ENCODE assay signal across 8 cellular contexts in genomic region chr19:41531438-41532311, GRCh38. TPM values are rescaled to one million over a fixed set of nuclear protein-coding genes. Genes with fewer than 3 reads are reported as not detected.
DNase-seq lines count a peak whose midpoint lies in the region; ATAC-seq, FAIRE-seq and TF ChIP-seq lines count a peak whose summit lies in the region.

No MANE protein-coding gene starts in this region.

- DNase-seq in GM18507 (ENCODE audit: extremely low spot score, insufficient read length, low read depth) (no peak), H1 (ENCODE audit: low read depth in 1 of 2, low spot score in 2 of 2) (no peak), osteoblast (ENCODE audit: insufficient read length, low spot score, missing footprints) (peak; percentile 52), tibial artery (peak; percentile 74 to 76), NCI-H1694 treated with DMSO at 0.1 percent for 48 hours (lab: John Stamatoyannopoulos, UW) (no peak)
- peak; percentile 86 for DNase-seq in activated CD4-positive, alpha-beta memory T cell treated with anti-CD3 and anti-CD28 coated beads, Interleukin-2, amount 10 ng/mL, durations not matched to agents 7 days and 5 days

- no peak overlapping the region for H3K14ac ChIP-seq in H1 (ENCODE audit: insufficient read length)

- H3K4me1 Mint-ChIP-seq in activated CD4-positive, alpha-beta memory T cell treated with anti-CD3 and anti-CD28 coated beads, Interleukin-2, amount 10 ng/mL, durations not matched to agents 7 days and 5 days, result peaks cover 69% of the 10 kb centered on the region

- H3K27ac Mint-ChIP-seq in activated CD4-positive, alpha-beta memory T cell treated with anti-CD3 and anti-CD28 coated beads, Interleukin-2, amount 10 ng/mL, durations not matched to agents 7 days and 5 days, result peak overlapping the region; percentile 71

- H3K36me3 ChIP-seq in Loucy (ENCODE audit: insufficient read depth, low read length) (no peaks in the 10 kb centered on the region), H1 (ENCODE audit: control insufficient read depth in 2 of 4, insufficient read depth in 4 of 4, low read length in 3 of 4) (no peaks in the 10 kb centered on the region), osteoblast (ENCODE audit: insufficient read depth, low read length) (no peaks in the 10 kb centered on the region), tibial artery (no peaks in the 10 kb centered on the region)

- H3K4ac ChIP-seq in H1 (replicated peaks; ENCODE audit: insufficient read length, low read depth, low read length), result no peak overlapping the region

- peak overlapping the region; percentile 68 for H3K4me3 Mint-ChIP-seq in activated CD4-positive, alpha-beta memory T cell treated with anti-CD3 and anti-CD28 coated beads, Interleukin-2, amount 10 ng/mL, durations not matched to agents 7 days and 5 days

- peaks cover 27% of the 10 kb centered on the region for H3K9me3 Mint-ChIP-seq in activated CD4-positive, alpha-beta memory T cell treated with anti-CD3 and anti-CD28 coated beads, Interleukin-2, amount 10 ng/mL, durations not matched to agents 7 days and 5 days

- no peak overlapping the region for H4K8ac ChIP-seq in H1 (ENCODE audit: extremely low read depth, insufficient read depth, low read length)

- intact Hi-C loops in tibial artery (cut with DNase I; ENCODE audit: low total_unique reads), result no loop called here

- H3K9ac ChIP-seq in Loucy (ENCODE audit: low read depth, low read length, poor library complexity, severe bottlenecking) (peak overlapping the region; percentile 60), H1 (replicated peaks in 1 of 4; ENCODE audit: extremely low read depth in 1 of 4, low read depth in 3 of 4, low read length in 3 of 4) (no peak overlapping the region)

- no peak overlapping the region for H2AK5ac ChIP-seq in H1 (ENCODE audit: low read depth, low read length)

- H3K9me3 ChIP-seq in Loucy (ENCODE audit: insufficient read depth, low read depth, low read length), result no peaks in the 10 kb centered on the region
- peaks cover 5 to 34% of the 10 kb centered on the region in 2 experiments for H3K9me3 ChIP-seq in H1 (ENCODE audit: insufficient read depth in 2 of 2, low read depth in 1 of 2, low read length in 1 of 2)
- H3K9me3 ChIP-seq in osteoblast (ENCODE audit: low read depth, low read length), result no peaks in the 10 kb centered on the region
- no peaks in the 10 kb centered on the region for H3K9me3 ChIP-seq in tibial artery

- CTCF ChIA-PET in activated CD4-positive, alpha-beta memory T cell treated with anti-CD3 and anti-CD28 coated beads, Interleukin-2, amount 10 ng/mL, durations not matched to agents 7 days and 5 days (lab: Charles Lee), result interaction anchor here (0.7 to 7.7 kb wide), 19 partner anchors 8 to 167 kb away, joined by 3 to 52 read pairs (median 5); partner anchors contain the start of genes B9D2, CEACAM21 and DMAC2
- CTCF ChIA-PET in H1 (lab: Charles Lee; ENCODE audit: partially characterized antibody), result interaction anchor here (0.8 to 2.6 kb wide), 3 partner anchors 32 to 84 kb away, joined by 3 to 7 read pairs (median 7); no protein-coding TSS in a partner anchor

- H3K27me3 ChIP-seq in Loucy (ENCODE audit: insufficient read depth, low read length, poor library complexity, severe bottlenecking) (peaks cover 29% of the 10 kb centered on the region), H1 (replicated peaks in 1 of 4; ENCODE audit: control insufficient read depth in 3 of 4, extremely low read depth in 1 of 4, insufficient read depth in 3 of 4, low read length in 3 of 4) (no peaks in the 10 kb centered on the region; a peak in 1 of 7 replicates), osteoblast (ENCODE audit: insufficient read depth, low read length) (peaks cover 12% of the 10 kb centered on the region), tibial artery (no peaks in the 10 kb centered on the region)

- no peak overlapping the region for H2BK5ac ChIP-seq in H1 (ENCODE audit: low read depth, low read length)

- peak overlapping the region; percentile 75; the same call in 1 of the 2 replicates for H3K18ac ChIP-seq in H1 (ENCODE audit: extremely low read depth, low read length)

- H3K79me1 ChIP-seq in H1 (ENCODE audit: low read depth, low read length), result no peaks in the 10 kb centered on the region

- TF ChIP-seq RAD21 in H1 (IDR thresholded peaks at IDR 0.05 in 1 of 2, conservative IDR thresholded peaks at IDR 0.05 in 1 of 2; ENCODE audit: low read depth in 2 of 2, low read length in 2 of 2), result no peak

- no peaks in the 10 kb centered on the region for H3F3A ChIP-seq in Loucy (ENCODE audit: low read depth)

- no peak overlapping the region for H3K23ac ChIP-seq in H1 (ENCODE audit: insufficient read length)

- H2BK120ac ChIP-seq in H1 (replicated peaks; ENCODE audit: low read depth, low read length), result no peak overlapping the region

- H3K9me2 ChIP-seq in Loucy (replicated peaks; ENCODE audit: low read depth, low read length), result no peaks in the 10 kb centered on the region

- no peak for TF ChIP-seq POLR2A in H1 (IDR thresholded peaks at IDR 0.05; ENCODE audit: control extremely low read depth in 1 of 2, low read depth in 2 of 2, low read length in 2 of 2)

- no peak overlapping the region for H4K5ac ChIP-seq in H1 (ENCODE audit: insufficient read length, low read depth, low read length)

- H3K4me3 ChIP-seq in Loucy (ENCODE audit: low read length, poor library complexity, severe bottlenecking) (peak overlapping the region; percentile 72), H1 (ENCODE audit: extremely low read depth in 1 of 4, insufficient read depth in 2 of 4, low read depth in 3 of 4, low read length in 4 of 4) (no peak overlapping the region), osteoblast (ENCODE audit: insufficient read depth, low read length) (peak overlapping the region; percentile 50), tibial artery (no peak overlapping the region)

- H3K27ac ChIP-seq in H1 (ENCODE audit: low read depth, low read length), result no peak overlapping the region
- no peak overlapping the region for H3K27ac ChIP-seq in osteoblast (ENCODE audit: low read depth, low read length)
- peak overlapping the region in 1 of 2 donors; percentile 13 for H3K27ac ChIP-seq in tibial artery

- TF ChIP-seq EP300 in H1 (IDR thresholded peaks at IDR 0.05; ENCODE audit: borderline replicate concordance in 1 of 2, low read depth in 2 of 2, low read length in 2 of 2), result no peak

- H2BK12ac ChIP-seq in H1 (ENCODE audit: low read depth, low read length), result no peak overlapping the region

- no peak overlapping the region for H4K91ac ChIP-seq in H1 (replicated peaks; ENCODE audit: insufficient read length, low read length)

- H3K36me3 Mint-ChIP-seq in activated CD4-positive, alpha-beta memory T cell treated with anti-CD3 and anti-CD28 coated beads, Interleukin-2, amount 10 ng/mL, durations not matched to agents 7 days and 5 days (ENCODE audit: low read depth), result peaks cover 19% of the 10 kb centered on the region

- H3K23me2 ChIP-seq in H1 (ENCODE audit: low read depth, low read length), result no peaks in the 10 kb centered on the region; the same call in 1 of the 2 replicates

- no peak for ATAC-seq in GM19467 (IDR thresholded peaks at IDR 0.05; ENCODE audit: unreplicated experiment)

- POLR2A ChIA-PET in activated CD4-positive, alpha-beta memory T cell treated with anti-CD3 and anti-CD28 coated beads, Interleukin-2, amount 10 ng/mL, durations not matched to agents 7 days and 5 days (lab: Charles Lee), result interaction anchor here (0.9 to 3.1 kb wide), 15 partner anchors 9 to 167 kb away, joined by 3 to 22 read pairs (median 5); partner anchors contain the start of genes B9D2, CEACAM21 and DMAC2
- POLR2A ChIA-PET in H1 (lab: Charles Lee; ENCODE audit: partially characterized antibody), result interaction anchor here (1.4 kb wide), 1 partner anchor 92 kb away, joined by 5 read pairs; the partner anchor contains the start of gene DMAC2

- H2BK20ac ChIP-seq in H1 (ENCODE audit: low read length), result no peak overlapping the region; the same call in 1 of the 2 replicates

- 72% methylated on average over 13 of the region's 13 CpGs; no CpG with 5 or more reads in 1 of the 2 experiments for WGBS in H1 (ENCODE audit: extremely low coverage in 1 of 2, insufficient coverage in 1 of 2, insufficient read length in 1 of 2, insufficient replicate concordance in 2 of 2, low coverage in 1 of 2, low lambda C conversion rate in 2 of 2, missing lambda C conversion rate in 1 of 2), 2 experiments

- no peak overlapping the region for H3K56ac ChIP-seq in H1 (replicated peaks; ENCODE audit: insufficient read length, low read depth, low read length)

- H3K27me3 Mint-ChIP-seq in activated CD4-positive, alpha-beta memory T cell treated with anti-CD3 and anti-CD28 coated beads, Interleukin-2, amount 10 ng/mL, durations not matched to agents 7 days and 5 days, result peaks cover 17% of the 10 kb centered on the region

- H3K4me2 ChIP-seq in Loucy (ENCODE audit: low read depth, low read length, poor library complexity, severe bottlenecking) (peak overlapping the region; percentile 68), H1 (ENCODE audit: insufficient read depth in 1 of 2, low read depth in 2 of 2, low read length in 2 of 2) (no peak overlapping the region), osteoblast (ENCODE audit: insufficient read depth, low read length) (peak overlapping the region; percentile 69)

- H3K4me1 ChIP-seq in Loucy (ENCODE audit: insufficient read depth, low read length, poor library complexity, severe bottlenecking), result peaks cover 41% of the 10 kb centered on the region
- no peaks in the 10 kb centered on the region for H3K4me1 ChIP-seq in H1 (replicated peaks in 1 of 4; ENCODE audit: control insufficient read depth in 3 of 4, insufficient read depth in 4 of 4, low read length in 3 of 4)
- H3K4me1 ChIP-seq in osteoblast (ENCODE audit: insufficient read depth, low read length), result peaks cover 4% of the 10 kb centered on the region
- H3K4me1 ChIP-seq in tibial artery, result no peaks in the 10 kb centered on the region

- H3K79me2 ChIP-seq in Loucy (ENCODE audit: insufficient read depth, low read length) (0 out of 2 replicates have a peak, but pooled peaks cover 3% of the 10 kb centered on the region), H1 (ENCODE audit: control insufficient read depth in 1 of 2, insufficient read depth in 2 of 2, low read length in 2 of 2) (no peaks in the 10 kb centered on the region), osteoblast (ENCODE audit: insufficient read depth, low read length) (no peaks in the 10 kb centered on the region)

- peak overlapping the region; percentile 66; the same call in 1 of the 2 replicates for H2AFZ ChIP-seq in Loucy (ENCODE audit: low read length)
- H2AFZ ChIP-seq in H1 (ENCODE audit: low read length), result no peak overlapping the region
- H2AFZ ChIP-seq in osteoblast (ENCODE audit: low read length), result peak overlapping the region; percentile 67

- no peak for TF ChIP-seq CTCF in Loucy (conservative IDR thresholded peaks at IDR 0.05; ENCODE audit: low read length)
- no peak for TF ChIP-seq CTCF in H1 (IDR thresholded peaks at IDR 0.05; ENCODE audit: control extremely low read depth in 1 of 3, insufficient read depth in 1 of 3, low read depth in 1 of 3, low read length in 3 of 3)
- TF ChIP-seq CTCF in osteoblast (IDR thresholded peaks at IDR 0.05; ENCODE audit: extremely low read depth, low read depth, low read length), result no peak
- no peak for TF ChIP-seq CTCF in tibial artery (IDR thresholded peaks at IDR 0.05)

- H4K20me1 ChIP-seq in Loucy (ENCODE audit: insufficient read depth, low read length, poor library complexity, severe bottlenecking), result no peaks in the 10 kb centered on the region
- H4K20me1 ChIP-seq in H1 (replicated peaks in 1 of 2; ENCODE audit: control insufficient read depth in 1 of 2, insufficient read depth in 2 of 2, low read length in 2 of 2), result no peaks in the 10 kb centered on the region
- no peaks in the 10 kb centered on the region for H4K20me1 ChIP-seq in osteoblast (ENCODE audit: insufficient read depth, low read length)

- no peak overlapping the region for H2BK15ac ChIP-seq in H1 (ENCODE audit: low read length)

- FAIRE-seq in GM18507 (lab: Jason Lieb, UNC) (peak; percentile 95), H1 (lab: Jason Lieb, UNC) (no peak)

RNA-seq across cellular contexts. Expression of gene CEACAM21, which starts 44.3 kb away (rescaled TPM):
- total RNA-seq in activated CD4-positive, alpha-beta memory T cell treated with anti-CD3 and anti-CD28 coated beads, Interleukin-2, amount 10 ng/mL, durations not matched to agents 7 days and 5 days, result 10 to 100 TPM; 77.0 to 77.8 TPM
- not detected in 2 replicates for total RNA-seq in H1 (2021; fragmentation: NEBNext Ultra II Directional; extraction: Animal tissue kit (Norgen Biotek cat#: 25700))
- polyA plus RNA-seq in H1 (2011; rRNA removed), result 0.06 TPM in 1 of 2 replicates, not detected in the other
- not detected for polyA plus RNA-seq in H1 (2011; cell fraction: cytosol; rRNA removed)
- not detected for polyA plus RNA-seq in H1 (2011; cell fraction: nucleus; rRNA removed)
- 0.20 to 0.36 TPM in 2 of 4 replicates, not detected in the others for polyA plus RNA-seq in H1 (2012, experiment 1 of 2)
- polyA plus RNA-seq in H1 (2012, experiment 2 of 2), result not detected
- 0.12 TPM for polyA plus RNA-seq in H1 (2013, experiment 1 of 2)
- 0.11 TPM for polyA plus RNA-seq in H1 (2013, experiment 2 of 2)
- polyA minus RNA-seq in H1 (2011; rRNA and poly(A)+ RNA removed), result not detected in 2 replicates
- not detected for polyA minus RNA-seq in H1 (2011; cell fraction: cytosol; rRNA and poly(A)+ RNA removed)
- polyA minus RNA-seq in H1 (2011; cell fraction: nucleus; rRNA and poly(A)+ RNA removed), result not detected
- not detected in 2 replicates for total RNA-seq in osteoblast

Comparison
In these comparisons a context has a peak if more than half of its experiments do, and no peak if none do; other contexts are left out.
1. DNase-seq: peak in activated CD4-positive, alpha-beta memory T cell treated with anti-CD3 and anti-CD28 coated beads, Interleukin-2, amount 10 ng/mL, durations not matched to agents 7 days and 5 days (single experiment), osteoblast (single experiment) and tibial artery (2 of 2); none in GM18507 (single experiment), H1 (0 of 2) and NCI-H1694 treated with DMSO at 0.1 percent for 48 hours (single experiment).
2. H3K4me2 ChIP-seq: peak in Loucy (single experiment) and osteoblast (single experiment); none in H1 (0 of 2).
3. H3K4me3 ChIP-seq: peak in Loucy (single experiment) and osteoblast (single experiment); none in H1 (0 of 4) and tibial artery (0 of 2).
4. RNA of gene CEACAM21, which starts 44.3 kb away (total RNA-seq): 77.0 to 77.8 TPM in activated CD4-positive, alpha-beta memory T cell treated with anti-CD3 and anti-CD28 coated beads, Interleukin-2, amount 10 ng/mL, durations not matched to agents 7 days and 5 days; not detected in H1 and not detected in osteoblast; every median in the first group is over 10 times any median in the second.